ENCODE assay signal across 8 cellular contexts in genomic region chr9:38687389-38687842, GRCh38. TPM values are rescaled to one million over a fixed set of nuclear protein-coding genes. Genes with fewer than 3 reads are reported as not detected.
DNase-seq lines count a peak whose midpoint lies in the region; ATAC-seq and TF ChIP-seq lines count a peak whose summit lies in the region.

No MANE protein-coding gene starts in this region.

- intact Hi-C loops in IMR-90 (cut with micrococcal nuclease), result no loop called here

- H3K14ac ChIP-seq in IMR-90 (replicated peaks; ENCODE audit: low read depth, low read length), result no peak overlapping the region

- no peaks in the 10 kb centered on the region for H3K36me3 ChIP-seq in IMR-90 (ENCODE audit: control insufficient read depth, insufficient read depth, low read length)

- H3K9ac ChIP-seq in IMR-90 (ENCODE audit: low read depth, low read length), result no peak overlapping the region

- dilution Hi-C loops in IMR-90 (cut with HindIII; ENCODE audit: low sequenced_read_pairs, unreplicated experiment), result no loop called here

- no peak overlapping the region for H3K56ac ChIP-seq in IMR-90 (ENCODE audit: extremely low read depth, insufficient read depth, low read length)

- BruUV-seq in IMR-90 (replicated peaks; lab: Mats Ljungman, UMichigan), result no TSS peak

- H3K27me3 ChIP-seq in IMR-90 (ENCODE audit: control insufficient read depth, insufficient read depth, low read length), result no peaks in the 10 kb centered on the region; the same call in 1 of the 2 replicates

- H3K9me3 ChIP-seq in IMR-90 (ENCODE audit: control insufficient read depth, insufficient read depth, low read length), result no peaks in the 10 kb centered on the region

- no peak overlapping the region for H3K4ac ChIP-seq in IMR-90 (ENCODE audit: low read depth, low read length)

- no peak overlapping the region for H2BK20ac ChIP-seq in IMR-90 (ENCODE audit: low read depth, low read length)

- H4K20me1 ChIP-seq in IMR-90 (ENCODE audit: insufficient read depth, low read length), result no peaks in the 10 kb centered on the region

- no peak overlapping the region for H3K4me2 ChIP-seq in IMR-90 (ENCODE audit: low read depth, low read length)

- peaks cover 21% of the 10 kb centered on the region for H3K27me3 Mint-ChIP-seq in activated naive CD8-positive, alpha-beta T cell treated with anti-CD3 and anti-CD28 coated beads for 36 hours

- H2BK15ac ChIP-seq in IMR-90 (ENCODE audit: low read depth, low read length), result no peak overlapping the region

- POLR2A ChIA-PET in IMR-90 (lab: Charles Lee; ENCODE audit: unreplicated experiment), result no interaction called here

- H3K27ac ChIP-seq in IMR-90 (ENCODE audit: insufficient read depth, low read length), result no peak overlapping the region

- H3K23ac ChIP-seq in IMR-90 (ENCODE audit: low read depth, low read length), result no peak overlapping the region

- H3K9me1 ChIP-seq in IMR-90 (ENCODE audit: insufficient read depth, low read length), result peaks cover 1% of the 10 kb centered on the region; the same call in 1 of the 2 replicates

- H3K4me1 ChIP-seq in IMR-90 (ENCODE audit: control insufficient read depth, insufficient read depth, low read length), result no peaks in the 10 kb centered on the region

- peak; percentile 61 for ATAC-seq in IMR-90 (ENCODE audit: low read depth)
- ATAC-seq in GM21619 (IDR thresholded peaks at IDR 0.05; ENCODE audit: unreplicated experiment), result no peak

- no peak for TF ChIP-seq RAD21 in IMR-90 (IDR thresholded peaks at IDR 0.05; ENCODE audit: low read length)

- H4K8ac ChIP-seq in IMR-90 (ENCODE audit: low read depth in 2 of 2, low read length in 2 of 2), result 0 out of 4 replicates have a peak overlapping the region, but pooled peaks of 1 of the 2 experiments have one; percentile 48

- H4K91ac ChIP-seq in IMR-90 (ENCODE audit: insufficient read depth, low read depth, low read length), result no peak overlapping the region

- CTCF ChIA-PET in IMR-90 (lab: Yijun Ruan, JAX), result no interaction called here

- no peak overlapping the region for H3K18ac ChIP-seq in IMR-90 (ENCODE audit: low read depth, low read length)

- no peak overlapping the region for H2BK120ac ChIP-seq in IMR-90 (ENCODE audit: low read depth, low read length)

- no peak overlapping the region for H2BK5ac ChIP-seq in IMR-90 (ENCODE audit: low read depth, low read length, poor library complexity, severe bottlenecking)

- H3K27ac Mint-ChIP-seq in activated naive CD8-positive, alpha-beta T cell treated with anti-CD3 and anti-CD28 coated beads for 36 hours, result no peak overlapping the region

- H3K9me3 Mint-ChIP-seq in activated naive CD8-positive, alpha-beta T cell treated with anti-CD3 and anti-CD28 coated beads for 36 hours, result no peaks in the 10 kb centered on the region

- H4K5ac ChIP-seq in IMR-90 (ENCODE audit: low read depth, low read length), result no peak overlapping the region

- no peaks in the 10 kb centered on the region for H3K36me3 Mint-ChIP-seq in activated naive CD8-positive, alpha-beta T cell treated with anti-CD3 and anti-CD28 coated beads for 36 hours

- peak overlapping the region; percentile 70 for H2AFZ ChIP-seq in IMR-90 (replicated peaks; ENCODE audit: low read length, poor library complexity)

- no peak overlapping the region for H2AK5ac ChIP-seq in IMR-90 (ENCODE audit: low read depth, low read length)

- no peak overlapping the region for H2AK9ac ChIP-seq in IMR-90 (replicated peaks; ENCODE audit: low read depth, low read length, poor library complexity)

- H3K4me1 Mint-ChIP-seq in activated naive CD8-positive, alpha-beta T cell treated with anti-CD3 and anti-CD28 coated beads for 36 hours, result peaks cover 2% of the 10 kb centered on the region

- WGBS in IMR-90 (ENCODE audit: extremely low coverage in 2 of 2, insufficient read length in 1 of 2), 2 experiments, result 34% methylated on average over 6 of the region's 21 CpGs; no CpG with 5 or more reads in 1 of the 2 experiments

- H3K4me3 Mint-ChIP-seq in activated naive CD8-positive, alpha-beta T cell treated with anti-CD3 and anti-CD28 coated beads for 36 hours, result peak overlapping the region; percentile 35

- peak; percentile 26 for DNase-seq in CMK (ENCODE audit: low read depth)
- no peak for DNase-seq in IMR-90
- DNase-seq in activated naive CD8-positive, alpha-beta T cell treated with anti-CD3 and anti-CD28 coated beads for 36 hours, result peak; percentile 41
- DNase-seq in islet precursor cell, result peak; percentile 92
- DNase-seq in stimulated activated CD4-positive, alpha-beta T cell treated with anti-CD3 and anti-CD28 coated beads, Interleukin-2, amount 100 ng/mL, for 4 hours (ENCODE audit: low read depth), result peak; percentile 16
- DNase-seq in AG08395 (ENCODE audit: low spot score), result no peak
- DNase-seq in SIG-M5 treated with dmso at 0.1 percent for 504 hours (lab: John Stamatoyannopoulos, UW; ENCODE audit: unreplicated experiment), result no peak

- no peak overlapping the region for H3K4me3 ChIP-seq in IMR-90 (ENCODE audit: insufficient read depth, low read depth, low read length)

- TF ChIP-seq CTCF in IMR-90 (conservative IDR thresholded peaks at IDR 0.05; ENCODE audit: low read depth, low read length), result no peak

- in situ Hi-C loops in IMR-90 (cut with MboI; ENCODE audit: low sequenced_read_pairs), result loop anchor here (10.0 kb wide), 2 partner anchors 47 to 63 kb away; partner anchors contain the start of gene ANKRD18A

- no peaks in the 10 kb centered on the region for H3K79me1 ChIP-seq in IMR-90 (ENCODE audit: low read depth in 1 of 2, low read length in 2 of 2)

- no peak for TF ChIP-seq POLR2A in IMR-90 (IDR thresholded peaks at IDR 0.05; ENCODE audit: low read depth, low read length)

TF ChIP-seq in IMR-90, 13 proteins besides CTCF, POLR2A, EP300 and RAD21:
- TF ChIP-seq MXI1 (IDR thresholded peaks at IDR 0.05; ENCODE audit: borderline replicate concordance, low read depth, low read length) (no peak), FOS (IDR thresholded peaks at IDR 0.05; ENCODE audit: low read depth, low read length) (0 out of 2 replicates have a peak, but pooled peaks have one; percentile 37)

RNA-seq across cellular contexts. Expression of gene FAM240B, which starts 32.5 kb away (rescaled TPM):
- total RNA-seq in IMR-90 (2012; rRNA removed), result not detected in 2 replicates
- polyA plus RNA-seq in IMR-90 (2012; rRNA removed), result not detected in 2 replicates
- polyA plus RNA-seq in IMR-90 (2012; cell fraction: cytosol; rRNA removed), result not detected in 2 replicates
- polyA plus RNA-seq in IMR-90 (2012; cell fraction: nucleus; rRNA removed; ENCODE audit: low replicate concordance), result not detected in 2 replicates
- total RNA-seq in activated naive CD8-positive, alpha-beta T cell treated with anti-CD3 and anti-CD28 coated beads for 36 hours, result not detected

Comparison
In these comparisons a context has a peak if more than half of its experiments do, and no peak if none do; other contexts are left out.
1. DNase-seq: peak in CMK (single experiment), activated naive CD8-positive, alpha-beta T cell treated with anti-CD3 and anti-CD28 coated beads for 36 hours (single experiment), islet precursor cell (single experiment) and stimulated activated CD4-positive, alpha-beta T cell treated with anti-CD3 and anti-CD28 coated beads, Interleukin-2, amount 100 ng/mL, for 4 hours (single experiment); none in IMR-90 (single experiment), AG08395 (single experiment) and SIG-M5 treated with dmso at 0.1 percent for 504 hours (single experiment).